In the genomic region with DNA sequence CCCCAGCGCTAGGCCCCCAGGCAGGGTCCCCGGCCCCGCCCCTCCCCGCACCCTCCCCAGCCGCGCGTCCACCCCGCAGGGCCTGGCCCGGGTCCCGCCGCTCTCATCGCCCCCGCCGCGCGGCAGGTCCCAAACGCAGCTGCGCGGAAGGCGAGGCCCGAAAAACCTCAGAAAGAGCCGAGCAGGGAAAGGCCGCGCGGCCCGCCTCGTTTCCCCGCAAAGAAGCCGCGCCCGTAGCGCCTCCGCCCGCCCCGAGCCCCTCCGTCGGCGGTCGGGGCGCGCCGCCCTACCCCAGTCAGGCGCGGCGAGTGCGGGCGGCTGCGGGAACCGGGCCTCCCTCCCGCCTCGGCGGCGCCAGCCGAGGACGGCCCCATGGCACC, we compare ENCODE assay signal across 8 cellular contexts. TPM values are rescaled to one million over a fixed set of nuclear protein-coding genes. Genes with fewer than 3 reads are reported as not detected.
A peak's percentile ranks its signal among the peaks of the same experiment; 100 is the strongest.
DNase-seq lines count a peak whose midpoint lies in the region; ATAC-seq, FAIRE-seq and TF ChIP-seq lines count a peak whose summit lies in the region.

No MANE protein-coding gene starts in this region.

- DNase-seq in Calu3 (no peak), HuH-7.5 (ENCODE audit: low spot score) (peak; percentile 24), brain microvascular endothelial cell (no peak), frontal cortex (ENCODE audit: low spot score in 2 of 2) (no peak), GM13976 (ENCODE audit: low spot score) (no peak)

- peak; percentile 44 for ATAC-seq in GM21390 (IDR thresholded peaks at IDR 0.05; ENCODE audit: unreplicated experiment)
- no peak for ATAC-seq in HG03378 (IDR thresholded peaks at IDR 0.05; ENCODE audit: unreplicated experiment)

- FAIRE-seq in frontal cortex (lab: Jason Lieb, UNC) = no peak

- no TSS peak for BruUV-seq in Calu3 (replicated peaks; lab: Mats Ljungman, UMichigan)

- H3K36me3 Mint-ChIP-seq in Calu3 (ENCODE audit: insufficient read depth, unreplicated experiment) = peaks cover 42% of the 10 kb centered on the region

- H3K4me1 Mint-ChIP-seq in Calu3 (ENCODE audit: low read depth, unreplicated experiment) = peaks cover 15% of the 10 kb centered on the region

- peak overlapping the region; percentile 54 for H3K4me3 ChIP-seq in brain microvascular endothelial cell (ENCODE audit: low read depth, low read length)
- peak overlapping the region; percentile 58 for H3K4me3 ChIP-seq in mesodermal cell (ENCODE audit: extremely low read depth, insufficient read depth, low read length, poor library complexity, severe bottlenecking)

- H3K36me3 ChIP-seq in brain microvascular endothelial cell (replicated peaks) = no peaks in the 10 kb centered on the region
- peaks cover 26% of the 10 kb centered on the region for H3K36me3 ChIP-seq in mesodermal cell (ENCODE audit: control insufficient read depth, insufficient read depth, low read length)

- intact Hi-C loops in Calu3 (cut with micrococcal nuclease; ENCODE audit: unreplicated experiment) = no loop called here

- H3K27ac ChIP-seq in brain microvascular endothelial cell = peak overlapping the region; percentile 1
- peak overlapping the region; percentile 72 for H3K27ac ChIP-seq in mesodermal cell (ENCODE audit: low read depth, low read length, severe bottlenecking)

- in situ Hi-C loops in brain microvascular endothelial cell (cut with HindIII; ENCODE audit: low pct_ligation_motif_present, low sequenced_read_pairs) = no loop called here
- in situ Hi-C loops in GM13976 (cut with MboI; ENCODE audit: low sequenced_read_pairs, unreplicated experiment) = no loop called here

- no peaks in the 10 kb centered on the region for H3K27me3 ChIP-seq in brain microvascular endothelial cell (replicated peaks)

- H3K4me3 Mint-ChIP-seq in Calu3 (ENCODE audit: low read depth, unreplicated experiment) = peak overlapping the region; percentile 86

- peak overlapping the region; percentile 83 for H3K27ac Mint-ChIP-seq in Calu3 (ENCODE audit: unreplicated experiment)

- H3K4me1 ChIP-seq in mesodermal cell (ENCODE audit: control insufficient read depth, insufficient read depth, low read length, poor library complexity, severe bottlenecking) = peaks cover 6% of the 10 kb centered on the region

- WGBS in mesodermal cell (ENCODE audit: insufficient coverage in 2 of 2), 2 experiments = 0 to 1% methylated on average over 38 to 48 of the region's 55 CpGs

- no peaks in the 10 kb centered on the region for H3K27me3 Mint-ChIP-seq in Calu3 (ENCODE audit: unreplicated experiment)

- peaks cover 3% of the 10 kb centered on the region for H3K9me3 Mint-ChIP-seq in Calu3 (ENCODE audit: low read depth, unreplicated experiment)

- CTCF ChIA-PET in Calu3 (lab: Charles Lee) = no interaction called here

- TF ChIP-seq CTCF in Calu3 (IDR thresholded peaks at IDR 0.05; ENCODE audit: unreplicated experiment) (no peak), brain microvascular endothelial cell (IDR thresholded peaks at IDR 0.05; ENCODE audit: low read depth, low read length, missing control alignments) (no peak), GM13976 (IDR thresholded peaks at IDR 0.05; ENCODE audit: borderline replicate concordance, control extremely low read depth, extremely low read depth, insufficient read depth, missing control alignments) (no peak)

- no peaks in the 10 kb centered on the region for H3K9me3 ChIP-seq in mesodermal cell (ENCODE audit: control insufficient read depth, low read length)

RNA-seq across cellular contexts. Expression of a gene that starts 0.3 kb away (rescaled TPM):
- total RNA-seq in Calu3 (2022) (179 and 200 TPM in 2 replicates), frontal cortex (26.9 TPM)
- polyA plus RNA-seq in mesodermal cell (2013, experiment 1 of 2) = 46.3 TPM
- 38.4 TPM for polyA plus RNA-seq in mesodermal cell (2013, experiment 2 of 2)

RNA-seq across cellular contexts. Expression of a gene that starts 0.6 kb away (rescaled TPM):
- 41.9 and 45.0 TPM in 2 replicates for total RNA-seq in Calu3 (2022)
- polyA plus RNA-seq in mesodermal cell (2013, experiment 1 of 2) = 15.6 TPM
- polyA plus RNA-seq in mesodermal cell (2013, experiment 2 of 2) = 16.2 TPM
- total RNA-seq in frontal cortex = 15.9 TPM

RNA-seq across cellular contexts. Expression of a gene that starts 23.8 kb away (rescaled TPM):
- total RNA-seq in Calu3 (2022) = 100 and 101 TPM in 2 replicates
- polyA plus RNA-seq in mesodermal cell (2013, experiment 1 of 2) = 28.9 TPM
- 25.1 TPM for polyA plus RNA-seq in mesodermal cell (2013, experiment 2 of 2)
- 31.0 TPM for total RNA-seq in frontal cortex
